Comparison of ENCODE assay signal across 1 cellular context in the genomic region with DNA sequence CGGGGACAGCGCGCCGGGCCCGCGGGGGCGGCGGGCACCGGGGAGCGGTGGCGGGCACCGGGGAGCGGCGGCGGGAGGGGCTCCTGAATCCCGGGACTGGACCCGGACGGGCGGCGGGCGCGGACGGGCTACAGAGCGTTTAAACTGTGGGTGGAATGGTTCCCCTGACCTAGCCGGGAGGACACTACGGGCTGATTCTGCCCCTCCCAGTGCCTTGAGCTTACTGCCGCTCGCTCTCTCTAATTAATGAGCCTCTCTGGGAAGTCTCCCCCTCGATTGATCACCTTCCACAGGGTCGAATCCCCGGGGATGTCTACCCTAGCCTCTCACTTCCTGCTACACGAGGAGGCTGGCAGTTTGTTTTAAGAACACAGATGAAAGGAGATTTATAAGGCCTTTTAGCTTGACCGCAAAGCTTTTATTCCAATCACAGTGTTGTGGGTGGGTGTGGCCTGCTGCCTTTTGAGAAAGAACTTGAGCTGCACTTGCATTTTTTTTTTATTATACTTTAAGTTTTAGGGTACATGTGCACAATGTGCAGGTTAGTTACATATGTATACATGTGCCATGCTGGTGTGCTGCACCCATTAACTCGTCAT.
TF ChIP-seq lines count a peak whose summit lies in the region.

No MANE protein-coding gene starts in this region.

TF ChIP-seq in K562, 482 proteins besides CTCF, POLR2A, EP300 and RAD21 (continued from another document):
- TF ChIP-seq TFE3 (CRISPR knock-in tag; IDR thresholded peaks at IDR 0.05) (no peak), ZNF583 (CRISPR knock-in tag; IDR thresholded peaks at IDR 0.05) (no peak), XRCC5 (IDR thresholded peaks at IDR 0.05; ENCODE audit: low read depth, low read length) (no peak), ZNF24 (IDR thresholded peaks at IDR 0.05) (no peak), ZNF3 (CRISPR knock-in tag; IDR thresholded peaks at IDR 0.05) (no peak), PTTG1 (tag; IDR thresholded peaks at IDR 0.05; ENCODE audit: low read depth) (no peak)
- TF ChIP-seq, protein P1, sequence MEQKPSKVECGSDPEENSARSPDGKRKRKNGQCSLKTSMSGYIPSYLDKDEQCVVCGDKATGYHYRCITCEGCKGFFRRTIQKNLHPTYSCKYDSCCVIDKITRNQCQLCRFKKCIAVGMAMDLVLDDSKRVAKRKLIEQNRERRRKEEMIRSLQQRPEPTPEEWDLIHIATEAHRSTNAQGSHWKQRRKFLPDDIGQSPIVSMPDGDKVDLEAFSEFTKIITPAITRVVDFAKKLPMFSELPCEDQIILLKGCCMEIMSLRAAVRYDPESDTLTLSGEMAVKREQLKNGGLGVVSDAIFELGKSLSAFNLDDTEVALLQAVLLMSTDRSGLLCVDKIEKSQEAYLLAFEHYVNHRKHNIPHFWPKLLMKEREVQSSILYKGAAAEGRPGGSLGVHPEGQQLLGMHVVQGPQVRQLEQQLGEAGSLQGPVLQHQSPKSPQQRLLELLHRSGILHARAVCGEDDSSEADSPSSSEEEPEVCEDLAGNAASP (IDR thresholded peaks at IDR 0.05): no peak
